8 cellular contexts compared by ENCODE assay signal in genomic region chrX:40651620-40652223, GRCh38. TPM values are rescaled to one million over a fixed set of nuclear protein-coding genes. Genes with fewer than 3 reads are reported as not detected.
DNase-seq lines count a peak whose midpoint lies in the region; ATAC-seq and TF ChIP-seq lines count a peak whose summit lies in the region.

No MANE protein-coding gene starts in this region.

- no peak overlapping the region for H3K4me3 Mint-ChIP-seq in activated CD4-positive, alpha-beta T cell treated with anti-CD3 and anti-CD28 coated beads, Interleukin-2, amount 10 ng/mL, durations not matched to agents 7 days and 5 days
- H3K4me3 Mint-ChIP-seq in memory B cell = no peak overlapping the region

- no peak for ATAC-seq in memory B cell (ENCODE audit: low read depth)
- no peak for ATAC-seq in HG02970 (IDR thresholded peaks at IDR 0.05; ENCODE audit: low FRiP score, unreplicated experiment)

- no peaks in the 10 kb centered on the region for H3K27me3 Mint-ChIP-seq in activated CD4-positive, alpha-beta T cell treated with anti-CD3 and anti-CD28 coated beads, Interleukin-2, amount 10 ng/mL, durations not matched to agents 7 days and 5 days
- no peaks in the 10 kb centered on the region for H3K27me3 Mint-ChIP-seq in memory B cell

- DNase-seq in GM20000 (ENCODE audit: low spot score) (peak; percentile 17), NCI-H510A treated with DMSO at 0.1 percent for 48 hours (lab: John Stamatoyannopoulos, UW) (peak; percentile 78), dermis blood vessel endothelial cell (peak; percentile 75), memory B cell (ENCODE audit: low spot score in 2 of 2) (peak; percentile 62 to 69)
- peak; percentile 78 for DNase-seq in activated CD4-positive, alpha-beta T cell treated with anti-CD3 and anti-CD28 coated beads, Interleukin-2, amount 10 ng/mL, durations not matched to agents 7 days and 5 days
- DNase-seq in stimulated activated CD8-positive, alpha-beta memory T cell treated with anti-CD3 and anti-CD28 coated beads, Interleukin-4, amount 100 ng/mL, for 1 hour (ENCODE audit: low read depth in 2 of 2, low spot score in 1 of 2) = peak; percentile 37 to 64

- POLR2A ChIA-PET in activated CD4-positive, alpha-beta T cell treated with anti-CD3 and anti-CD28 coated beads, Interleukin-2, amount 10 ng/mL, durations not matched to agents 7 days and 5 days (lab: Charles Lee) = no interaction called here

- no peak overlapping the region for H3K27ac ChIP-seq in 22Rv1

- H3K9me3 Mint-ChIP-seq in activated CD4-positive, alpha-beta T cell treated with anti-CD3 and anti-CD28 coated beads, Interleukin-2, amount 10 ng/mL, durations not matched to agents 7 days and 5 days = no peaks in the 10 kb centered on the region
- H3K9me3 Mint-ChIP-seq in memory B cell = no peaks in the 10 kb centered on the region

- CTCF ChIA-PET in activated CD4-positive, alpha-beta T cell treated with anti-CD3 and anti-CD28 coated beads, Interleukin-2, amount 10 ng/mL, durations not matched to agents 7 days and 5 days (lab: Charles Lee) = interaction anchor here (0.5 to 2.4 kb wide), 15 partner anchors 13 to 711 kb away, joined by 3 to 10 read pairs (median 3); partner anchors contain the start of gene MED14

- H3K4me1 Mint-ChIP-seq in activated CD4-positive, alpha-beta T cell treated with anti-CD3 and anti-CD28 coated beads, Interleukin-2, amount 10 ng/mL, durations not matched to agents 7 days and 5 days = peaks cover 5% of the 10 kb centered on the region
- H3K4me1 Mint-ChIP-seq in memory B cell = peaks cover 5% of the 10 kb centered on the region

- peaks cover 11% of the 10 kb centered on the region for H3K36me3 Mint-ChIP-seq in activated CD4-positive, alpha-beta T cell treated with anti-CD3 and anti-CD28 coated beads, Interleukin-2, amount 10 ng/mL, durations not matched to agents 7 days and 5 days (ENCODE audit: low read depth)
- peaks cover 11% of the 10 kb centered on the region for H3K36me3 Mint-ChIP-seq in memory B cell

- TF ChIP-seq CTCF in 22Rv1 (IDR thresholded peaks at IDR 0.05) (peak; percentile 72), GM20000 (IDR thresholded peaks at IDR 0.05; ENCODE audit: extremely low read depth, missing control alignments) (peak; percentile 20)

- H3K27ac Mint-ChIP-seq in activated CD4-positive, alpha-beta T cell treated with anti-CD3 and anti-CD28 coated beads, Interleukin-2, amount 10 ng/mL, durations not matched to agents 7 days and 5 days = no peak overlapping the region
- H3K27ac Mint-ChIP-seq in memory B cell = peak overlapping the region; percentile 72

RNA-seq across cellular contexts. Expression of gene CXorf38, which starts 4.4 kb away (rescaled TPM):
- total RNA-seq in activated CD4-positive, alpha-beta T cell treated with anti-CD3 and anti-CD28 coated beads, Interleukin-2, amount 10 ng/mL, durations not matched to agents 7 days and 5 days = 10 to 100 TPM; 19.5 to 19.8 TPM
- 16.5 and 17.1 TPM in 2 replicates for total RNA-seq in dermis blood vessel endothelial cell

RNA-seq across cellular contexts. Expression of gene MPC1L, which starts 28.5 kb away (rescaled TPM):
- total RNA-seq in activated CD4-positive, alpha-beta T cell treated with anti-CD3 and anti-CD28 coated beads, Interleukin-2, amount 10 ng/mL, durations not matched to agents 7 days and 5 days = not detected
- total RNA-seq in dermis blood vessel endothelial cell = not detected in 2 replicates

Comparison
In these comparisons a context has a peak if more than half of its experiments do, and no peak if none do; other contexts are left out.
1. DNase-seq: peak in every context shown above with its lines; median percentile 78 in NCI-H510A treated with DMSO at 0.1 percent for 48 hours; 78 in activated CD4-positive, alpha-beta T cell treated with anti-CD3 and anti-CD28 coated beads, Interleukin-2, amount 10 ng/mL, durations not matched to agents 7 days and 5 days; 75 in dermis blood vessel endothelial cell; 66 in memory B cell; 50 in stimulated activated CD8-positive, alpha-beta memory T cell treated with anti-CD3 and anti-CD28 coated beads, Interleukin-4, amount 100 ng/mL, for 1 hour; 17 in GM20000.